In genomic region chrX:136376713-136377112, GRCh38 we compare ENCODE assay signal across 33 cellular contexts.
"Had no signal": no experiment of that assay in that cellular context is flagged by ENCODE, and none has a peak within 500 bp of the region (broad histone marks: within the 10 kb centered on the region; RNA-seq: fewer than 3 reads in every experiment).

No MANE protein-coding gene starts in this region.

- H3K9ac ChIP-seq: SK-N-SH had no signal

- H3K27me3 ChIP-seq: ascending aorta, body of pancreas, Peyer's patch, SJSA1 had no signal

- H3K36me3 ChIP-seq: ascending aorta, breast epithelium, Peyer's patch, SJSA1 had no signal

- H3K36me3 Mint-ChIP-seq: activated CD4-positive, alpha-beta memory T cell treated with anti-CD3 and anti-CD28 coated beads for 36 hours; activated naive CD4-positive, alpha-beta T cell treated with anti-CD3 and anti-CD28 coated beads, Interleukin-2, amount 50 U/mL, for 24 hours; activated naive CD8-positive, alpha-beta T cell treated with anti-CD3 and anti-CD28 coated beads, Interleukin-2, amount 10 ng/mL, durations not matched to agents 7 days and 5 days had no signal

- H3K9me3 ChIP-seq: body of pancreas, Peyer's patch, SJSA1, SK-N-SH had no signal

- DNase-seq: activated CD4-positive, alpha-beta memory T cell treated with anti-CD3 and anti-CD28 coated beads for 36 hours; activated CD4-positive, alpha-beta T cell treated with anti-CD3 and anti-CD28 coated beads, Interleukin-2, amount 50 U/mL, for 1 hour; activated gamma-delta T cell; activated naive CD4-positive, alpha-beta T cell treated with Interleukin-2 at 50 U/mL for 16 hours; activated naive CD8-positive, alpha-beta T cell treated with anti-CD3 and anti-CD28 coated beads, Interleukin-2, amount 10 ng/mL, durations not matched to agents 7 days and 5 days; activated T-cell treated with anti-CD3 and anti-CD28 coated beads, Interleukin-2, amount 50 U/mL, for 1 hour; amygdala; body of pancreas; caudate nucleus; cerebellar nuclear complex; cortex of kidney; NCI-H1048; NCI-H1105 treated with DMSO at 0.1 percent for 48 hours; NCI-H1436; NCI-H1694; NCI-H1930; NCI-H2081 treated with DMSO at 0.1 percent for 48 hours; NCI-H2171; NCI-H446; NCI-H510A treated with DMSO at 0.1 percent for 48 hours; NCI-H526 treated with DMSO at 0.1 percent for 48 hours; Peyer's patch; RPMI8226; SHP77 treated with DMSO at 0.1 percent for 48 hours; SK-N-SH had no signal

- H3K4me3 Mint-ChIP-seq: activated CD4-positive, alpha-beta memory T cell treated with anti-CD3 and anti-CD28 coated beads for 36 hours; activated naive CD4-positive, alpha-beta T cell treated with anti-CD3 and anti-CD28 coated beads, Interleukin-2, amount 50 U/mL, for 24 hours; activated naive CD8-positive, alpha-beta T cell treated with anti-CD3 and anti-CD28 coated beads, Interleukin-2, amount 10 ng/mL, durations not matched to agents 7 days and 5 days; T-helper 1 cell treated with Interleukin-12 subunit alpha and Interleukin-12 subunit beta and Interleukin-4 antibody, amounts not matched to agents 30 μg/mL and 1 μg/mL, for 36 hours; T-helper 2 cell treated with Interferon-gamma antibody and Interleukin-4, amounts not matched to agents 5 μg/mL and 100 μg/mL, for 36 hours had no signal

- H3K9me3 Mint-ChIP-seq: activated CD4-positive, alpha-beta memory T cell treated with anti-CD3 and anti-CD28 coated beads for 36 hours; activated naive CD4-positive, alpha-beta T cell treated with anti-CD3 and anti-CD28 coated beads, Interleukin-2, amount 50 U/mL, for 24 hours; activated naive CD8-positive, alpha-beta T cell treated with anti-CD3 and anti-CD28 coated beads, Interleukin-2, amount 10 ng/mL, durations not matched to agents 7 days and 5 days; T-helper 1 cell treated with Interleukin-12 subunit alpha and Interleukin-12 subunit beta and Interleukin-4 antibody, amounts not matched to agents 30 μg/mL and 1 μg/mL, for 36 hours; T-helper 2 cell treated with Interferon-gamma antibody and Interleukin-4, amounts not matched to agents 5 μg/mL and 100 μg/mL, for 36 hours had no signal

- H3K4me2 ChIP-seq: SK-N-SH had no signal

- H3K4me1 Mint-ChIP-seq: activated naive CD4-positive, alpha-beta T cell treated with anti-CD3 and anti-CD28 coated beads, Interleukin-2, amount 50 U/mL, for 24 hours; activated naive CD8-positive, alpha-beta T cell treated with anti-CD3 and anti-CD28 coated beads, Interleukin-2, amount 10 ng/mL, durations not matched to agents 7 days and 5 days had no signal

- H3K27ac ChIP-seq: ascending aorta, body of pancreas, breast epithelium, Peyer's patch, SJSA1 had no signal

- H3K4me3 ChIP-seq: ascending aorta, body of pancreas, breast epithelium, K562, Peyer's patch, SJSA1 had no signal

- H3K27ac Mint-ChIP-seq: activated CD4-positive, alpha-beta memory T cell treated with anti-CD3 and anti-CD28 coated beads for 36 hours; activated naive CD4-positive, alpha-beta T cell treated with anti-CD3 and anti-CD28 coated beads, Interleukin-2, amount 50 U/mL, for 24 hours; activated naive CD8-positive, alpha-beta T cell treated with anti-CD3 and anti-CD28 coated beads, Interleukin-2, amount 10 ng/mL, durations not matched to agents 7 days and 5 days; activated T-helper 2 cell treated with anti-CD3 and anti-CD28 coated beads, Interferon-gamma antibody, Interleukin-2, Interleukin-4, amounts not matched to agents 10 μg/mL and 5 μg/mL and 100 μg/mL, durations not matched to agents 14 hours and 24 hours and 36 hours; T-helper 1 cell treated with Interleukin-12 subunit alpha and Interleukin-12 subunit beta and Interleukin-4 antibody, amounts not matched to agents 30 μg/mL and 1 μg/mL, for 36 hours; T-helper 2 cell treated with Interferon-gamma antibody and Interleukin-4, amounts not matched to agents 5 μg/mL and 100 μg/mL, for 36 hours had no signal

- H3K4me1 ChIP-seq: ascending aorta, body of pancreas, breast epithelium, Peyer's patch, SJSA1 had no signal

- H3K9me2 ChIP-seq: SK-N-SH had no signal

- ATAC-seq: body of pancreas, K562 had no signal
